In genomic region chrX:12977761-12978204, GRCh38 we compare ENCODE assay signal across 8 cellular contexts. TPM values are rescaled to one million over a fixed set of nuclear protein-coding genes. Genes with fewer than 3 reads are reported as not detected.
DNase-seq lines count a peak whose midpoint lies in the region; ATAC-seq, FAIRE-seq and TF ChIP-seq lines count a peak whose summit lies in the region.

No MANE protein-coding gene starts in this region.

- no peak for DNase-seq in SJCRH30
- no peak for DNase-seq in glutamatergic neuron
- DNase-seq in thyroid gland, result no peak
- DNase-seq in SKM-1 treated with dmso at 0.1 percent for 144 hours (lab: John Stamatoyannopoulos, UW; ENCODE audit: unreplicated experiment), result no peak
- no peak for DNase-seq in NCI-H1048 (lab: John Stamatoyannopoulos, UW)
- DNase-seq in GM19239 (ENCODE audit: insufficient read length, low spot score), result no peak

- TF ChIP-seq CTCF in glutamatergic neuron (IDR thresholded peaks at IDR 0.05; ENCODE audit: partially characterized antibody, unreplicated experiment), result no peak
- TF ChIP-seq CTCF in thyroid gland (IDR thresholded peaks at IDR 0.05), result no peak

- H3K36me3 ChIP-seq in SJCRH30 (peaks cover 21% of the 10 kb centered on the region), thyroid gland (no peaks in the 10 kb centered on the region)

- no peak for TF ChIP-seq POLR2A in GM18505 (IDR thresholded peaks at IDR 0.05; ENCODE audit: borderline replicate concordance, extremely low read depth, insufficient read depth, insufficient read length)
- no peak for TF ChIP-seq POLR2A in thyroid gland (IDR thresholded peaks at IDR 0.05)

- FAIRE-seq in GM19239 (lab: Jason Lieb, UNC), result no peak

- no peaks in the 10 kb centered on the region for H3K36me3 Mint-ChIP-seq in glutamatergic neuron (ENCODE audit: unreplicated experiment)

- H3K4me1 ChIP-seq in SJCRH30 (peaks cover 11% of the 10 kb centered on the region), thyroid gland (no peaks in the 10 kb centered on the region)

- peak overlapping the region; percentile 88; the same call in 1 of the 2 replicates for H3K4me3 ChIP-seq in SJCRH30
- H3K4me3 ChIP-seq in thyroid gland (replicated peaks in 1 of 3), result no peak overlapping the region

- peaks cover 24% of the 10 kb centered on the region for H3K9me3 Mint-ChIP-seq in glutamatergic neuron (ENCODE audit: unreplicated experiment)

- peaks cover 21% of the 10 kb centered on the region for H3K4me1 Mint-ChIP-seq in glutamatergic neuron (ENCODE audit: low read depth, unreplicated experiment)

- intact Hi-C loops in thyroid gland (cut with DNase I), result loop anchor here (10.0 kb wide), 1 partner anchor 507 kb away; no protein-coding TSS in a partner anchor

- no peaks in the 10 kb centered on the region for H3K9me3 ChIP-seq in SJCRH30 (replicated peaks)
- no peaks in the 10 kb centered on the region for H3K9me3 ChIP-seq in thyroid gland

- ATAC-seq in GM18505 (IDR thresholded peaks at IDR 0.05; ENCODE audit: unreplicated experiment), result peak; percentile 9
- ATAC-seq in HG02571 (IDR thresholded peaks at IDR 0.05; ENCODE audit: unreplicated experiment), result peak; percentile 6

- peak overlapping the region; percentile 88 for H3K4me3 Mint-ChIP-seq in glutamatergic neuron (ENCODE audit: unreplicated experiment)

- peaks cover 31% of the 10 kb centered on the region for H3K27me3 Mint-ChIP-seq in glutamatergic neuron (ENCODE audit: unreplicated experiment)

- no peaks in the 10 kb centered on the region for H3K27me3 ChIP-seq in SJCRH30
- H3K27me3 ChIP-seq in thyroid gland, result no peaks in the 10 kb centered on the region

- peak overlapping the region; percentile 96 for H3K27ac Mint-ChIP-seq in glutamatergic neuron (ENCODE audit: unreplicated experiment)

- H3K27ac ChIP-seq in SJCRH30 (no peak overlapping the region; the same call in 1 of the 2 replicates), thyroid gland (peak overlapping the region; percentile 4 to 54 (median 10))

- WGBS in thyroid gland, 2 donors, result 68 to 70% methylated on average over 9 of the region's 9 CpGs

RNA-seq across cellular contexts. Expression of gene TMSB4X, which starts 2.9 kb away (rescaled TPM):
- 1,274 and 1,377 TPM in 2 replicates for total RNA-seq in SJCRH30 (2014; rRNA removed; shearing (Covaris generic))
- total RNA-seq in glutamatergic neuron (ENCODE audit: unreplicated experiment), result 4,532 TPM
- total RNA-seq in thyroid gland, result 1,000 to 10,000 TPM in 3 of 4 donors, 100 to 1,000 TPM in 1; 854 to 2,672 (median 1,302) TPM
